In genomic region chr12:40122842-40123241, GRCh38 we compare ENCODE assay signal across 25 cellular contexts.
"Had no signal": no experiment of that assay in that cellular context is flagged by ENCODE, and none has a peak within 500 bp of the region (broad histone marks: within the 10 kb centered on the region; RNA-seq: fewer than 3 reads in every experiment).

No MANE protein-coding gene starts in this region.

- ATAC-seq: naive thymus-derived CD4-positive, alpha-beta T cell; natural killer cell; psoas muscle; right cardiac atrium; stimulated activated effector memory CD8-positive, alpha-beta T cell treated with anti-CD3 and anti-CD28 coated beads, Interleukin-12 subunit alpha, Interleukin-12 subunit beta, amount 100 ng/mL, for 72 hours; stimulated activated naive B cell treated with anti-CD40 and anti-IgM and Interleukin-4, amounts not matched to agents 10 μg/mL and 1 μg/mL and 100 μg/mL, for 72 hours had no signal

- H3K9me3 ChIP-seq: ovary, psoas muscle, sigmoid colon, stomach, thoracic aorta, thyroid gland, tibial nerve, upper lobe of left lung, vagina had no signal

- H3K4me3 ChIP-seq: neural progenitor cell, ovary, psoas muscle, sigmoid colon, stomach, thoracic aorta, thyroid gland, tibial nerve, upper lobe of left lung, vagina had no signal

- H3K4me1 ChIP-seq: neural progenitor cell, psoas muscle, sigmoid colon, stomach, thyroid gland, tibial nerve, upper lobe of left lung, vagina had no signal

- H3K27ac ChIP-seq: neural progenitor cell, ovary, parathyroid adenoma, psoas muscle, sigmoid colon, stomach, thoracic aorta, thyroid gland, tibial nerve, upper lobe of left lung, vagina had no signal

- DNase-seq: naive thymus-derived CD4-positive, alpha-beta T cell; natural killer cell; occipital lobe; ovary; posterior cingulate gyrus; psoas muscle; right cardiac atrium; sigmoid colon; small intestine; stimulated activated CD4-positive, alpha-beta T cell treated with anti-CD3 and anti-CD28 coated beads, Interleukin-15, amount 100 ng/mL, for 24 hours; stimulated activated CD4-positive, alpha-beta T cell treated with anti-CD3 and anti-CD28 coated beads, Interleukin-2, amount 100 ng/mL, for 24 hours; stimulated activated CD4-positive, alpha-beta T cell treated with anti-CD3 and anti-CD28 coated beads, Interleukin-2, amount 100 ng/mL, for 48 hours; stimulated activated CD4-positive, alpha-beta T cell treated with anti-CD3 and anti-CD28 coated beads, Interleukin-4, amount 100 ng/mL, for 24 hours; stimulated activated naive B cell treated with anti-CD40 and anti-IgM and Interleukin-4, amounts not matched to agents 10 μg/mL and 1 μg/mL and 100 μg/mL, for 72 hours; stimulated activated naive CD4-positive, alpha-beta T cell treated with Interleukin-2 at 50 U/mL for 16 hours; stomach; thyroid gland; upper lobe of left lung had no signal

- FAIRE-seq: urothelium cell line had no signal

- H2AFZ ChIP-seq: neural progenitor cell, parathyroid adenoma had no signal

- H3K9ac ChIP-seq: neural progenitor cell, parathyroid adenoma had no signal

- H3K27me3 ChIP-seq: neural progenitor cell, ovary, sigmoid colon, stomach, thyroid gland, tibial nerve, upper lobe of left lung, vagina had no signal

- H3K4me2 ChIP-seq: neural progenitor cell had no signal

- H3K36me3 ChIP-seq: neural progenitor cell, ovary, sigmoid colon, stomach, thoracic aorta, thyroid gland, tibial nerve, upper lobe of left lung, vagina had no signal

- H3K79me2 ChIP-seq: parathyroid adenoma had no signal
